Comparison of ENCODE assay signal across 8 cellular contexts in genomic region chr1:147494998-147495580, GRCh38. TPM values are rescaled to one million over a fixed set of nuclear protein-coding genes. Genes with fewer than 3 reads are reported as not detected.
A peak's percentile ranks its signal among the peaks of the same experiment; 100 is the strongest.
DNase-seq lines count a peak whose midpoint lies in the region; ATAC-seq and TF ChIP-seq lines count a peak whose summit lies in the region.

No MANE protein-coding gene starts in this region.

- no peak overlapping the region for H3K27ac ChIP-seq in effector memory CD4-positive, alpha-beta T cell (ENCODE audit: insufficient read depth, low read length, poor library complexity, severe bottlenecking)

- no peak overlapping the region for H3K27ac Mint-ChIP-seq in activated CD8-positive, alpha-beta T cell treated with anti-CD3 and anti-CD28 coated beads for 36 hours

- peaks cover 3% of the 10 kb centered on the region for H3K4me1 Mint-ChIP-seq in activated CD8-positive, alpha-beta T cell treated with anti-CD3 and anti-CD28 coated beads for 36 hours (ENCODE audit: low read depth)

- H3K4me3 Mint-ChIP-seq in activated CD8-positive, alpha-beta T cell treated with anti-CD3 and anti-CD28 coated beads for 36 hours, result no peak overlapping the region

- intact Hi-C loops in activated CD8-positive, alpha-beta T cell treated with anti-CD3 and anti-CD28 coated beads for 36 hours (cut with micrococcal nuclease), result loop anchor here (5.0 kb wide), 2 partner anchors 132 to 397 kb away; no protein-coding TSS in a partner anchor

- TF ChIP-seq CTCF in BE2C (IDR thresholded peaks at IDR 0.05; ENCODE audit: low read depth, low read length), result peak; percentile 99
- peak; percentile 96 for TF ChIP-seq CTCF in activated CD8-positive, alpha-beta T cell treated with anti-CD3 and anti-CD28 coated beads for 36 hours (IDR thresholded peaks at IDR 0.05)

- H3K36me3 Mint-ChIP-seq in activated CD8-positive, alpha-beta T cell treated with anti-CD3 and anti-CD28 coated beads for 36 hours (ENCODE audit: low read depth), result no peaks in the 10 kb centered on the region

- no peaks in the 10 kb centered on the region for H3K9me3 ChIP-seq in BE2C
- no peaks in the 10 kb centered on the region for H3K9me3 ChIP-seq in effector memory CD4-positive, alpha-beta T cell (ENCODE audit: control insufficient read depth, low read length)

- peak; percentile 84 for DNase-seq in BE2C
- peak; percentile 87 for DNase-seq in NCI-H526 treated with DMSO at 0.1 percent for 48 hours (lab: John Stamatoyannopoulos, UW)
- DNase-seq in activated CD8-positive, alpha-beta T cell treated with anti-CD3 and anti-CD28 coated beads for 36 hours, result peak; percentile 83
- DNase-seq in effector memory CD4-positive, alpha-beta T cell, result peak; percentile 34 to 56 (median 45)
- peak; percentile 64 for DNase-seq in midbrain (lab: John Stamatoyannopoulos, UW)
- peak; percentile 77 for DNase-seq in stimulated activated CD8-positive, alpha-beta memory T cell treated with anti-CD3 and anti-CD28 coated beads, Interleukin-4, amount 100 ng/mL, for 48 hours

- POLR2A ChIA-PET in activated CD8-positive, alpha-beta T cell treated with anti-CD3 and anti-CD28 coated beads for 36 hours (lab: Charles Lee), result no interaction called here

- peak; percentile 82 for ATAC-seq in GM19025 (IDR thresholded peaks at IDR 0.05; ENCODE audit: low read depth, unreplicated experiment)
- ATAC-seq in HG03457 (IDR thresholded peaks at IDR 0.05; ENCODE audit: unreplicated experiment), result peak; percentile 71
- peak; percentile 99 for ATAC-seq in activated CD8-positive, alpha-beta T cell treated with anti-CD3 and anti-CD28 coated beads for 36 hours

- no peaks in the 10 kb centered on the region for H3K9me3 Mint-ChIP-seq in activated CD8-positive, alpha-beta T cell treated with anti-CD3 and anti-CD28 coated beads for 36 hours

- peaks cover 4% of the 10 kb centered on the region for H3K27me3 Mint-ChIP-seq in activated CD8-positive, alpha-beta T cell treated with anti-CD3 and anti-CD28 coated beads for 36 hours

- H3K36me3 ChIP-seq in BE2C, result no peaks in the 10 kb centered on the region
- no peaks in the 10 kb centered on the region for H3K36me3 ChIP-seq in effector memory CD4-positive, alpha-beta T cell (ENCODE audit: control insufficient read depth, insufficient read depth, low read length)

- CTCF ChIA-PET in activated CD8-positive, alpha-beta T cell treated with anti-CD3 and anti-CD28 coated beads for 36 hours (lab: Charles Lee), result interaction anchor here (1.1 to 2.8 kb wide), 8 partner anchors 23 to 398 kb away, joined by 3 to 29 read pairs (median 4); no protein-coding TSS in a partner anchor

- peaks cover 7% of the 10 kb centered on the region; the same call in 1 of the 2 replicates for H3K27me3 ChIP-seq in BE2C
- H3K27me3 ChIP-seq in effector memory CD4-positive, alpha-beta T cell (replicated peaks; ENCODE audit: control insufficient read depth, insufficient read depth, low read length, poor library complexity, severe bottlenecking), result no peaks in the 10 kb centered on the region

- H3K4me1 ChIP-seq in BE2C, result no peaks in the 10 kb centered on the region; the same call in 1 of the 2 replicates
- H3K4me1 ChIP-seq in effector memory CD4-positive, alpha-beta T cell (ENCODE audit: control insufficient read depth, insufficient read depth, low read length, poor library complexity, severe bottlenecking), result no peaks in the 10 kb centered on the region

- H3K4me3 ChIP-seq in BE2C (ENCODE audit: low read depth, low read length), result no peak overlapping the region
- no peak overlapping the region for H3K4me3 ChIP-seq in effector memory CD4-positive, alpha-beta T cell (ENCODE audit: insufficient read depth, low read depth, low read length, poor library complexity, severe bottlenecking)

RNA-seq across cellular contexts. Expression of gene BCL9, which starts 46.2 kb away (rescaled TPM):
- polyA plus RNA-seq in BE2C (2012; ENCODE audit: insufficient read depth, insufficient read length, low read depth), result 15.8 TPM
- 10 to 100 TPM; 30.9 to 34.3 TPM for total RNA-seq in activated CD8-positive, alpha-beta T cell treated with anti-CD3 and anti-CD28 coated beads for 36 hours
